ENCODE assay signal across 13 cellular contexts in genomic region chr5:123752576-123752975, GRCh38.
A peak's percentile ranks its signal among the peaks of the same experiment; 100 is the strongest.
DNase-seq lines count a peak whose midpoint lies in the region; ATAC-seq and TF ChIP-seq lines count a peak whose summit lies in the region.
"Had no signal": no experiment of that assay in that cellular context is flagged by ENCODE, and none has a peak within 500 bp of the region (broad histone marks: within the 10 kb centered on the region; RNA-seq: fewer than 3 reads in every experiment).

No MANE protein-coding gene starts in this region.

- no peaks in the 10 kb centered on the region for H3K27me3 ChIP-seq in adipocyte (replicated peaks; ENCODE audit: control insufficient read depth, insufficient read depth, low read length)
- H3K27me3 ChIP-seq in prostate gland (replicated peaks; ENCODE audit: insufficient read depth), result no peaks in the 10 kb centered on the region

- TF ChIP-seq CTCF in prostate gland (IDR thresholded peaks at IDR 0.05), result no peak

- H3K36me3 ChIP-seq in adipocyte (ENCODE audit: control insufficient read depth, insufficient read depth, low read length, severe bottlenecking), result no peaks in the 10 kb centered on the region
- H3K36me3 ChIP-seq in prostate gland, result no peaks in the 10 kb centered on the region

- DNase-seq in GM04503 (ENCODE audit: low read depth), result peak; percentile 86
- peak; percentile 79 for DNase-seq in adipocyte (ENCODE audit: low read depth)
- peak; percentile 6 for DNase-seq in globus pallidus (ENCODE audit: low spot score)
- no peak for DNase-seq in sciatic nerve (ENCODE audit: low spot score)
- no peak for DNase-seq in prostate gland (ENCODE audit: low spot score)
- no peak for DNase-seq in NCI-H2029 (lab: John Stamatoyannopoulos, UW)
- DNase-seq: activated naive CD4-positive, alpha-beta T cell treated with anti-CD3 and anti-CD28 coated beads for 36 hours; hippocampal formation; NCI-H2081; T-helper 9 cell had no signal

- H3K4me3 ChIP-seq in adipocyte (ENCODE audit: low read length), result peak overlapping the region; percentile 7
- no peak overlapping the region for H3K4me3 ChIP-seq in prostate gland

- intact Hi-C loops in sciatic nerve (cut with DNase I) (no loop called here), prostate gland (cut with DNase I) (no loop called here)

- TF ChIP-seq POLR2A in prostate gland (IDR thresholded peaks at IDR 0.05), result no peak

- ATAC-seq in sciatic nerve, result peak; percentile 94
- no peak for ATAC-seq in GM19328 (IDR thresholded peaks at IDR 0.05; ENCODE audit: unreplicated experiment)
- ATAC-seq in HG03108 (IDR thresholded peaks at IDR 0.05; ENCODE audit: unreplicated experiment), result no peak
- ATAC-seq: stimulated activated memory B cell treated with anti-CD40 and anti-IgM and Interleukin-4, amounts not matched to agents 10 μg/mL and 1 μg/mL and 100 μg/mL, for 72 hours had no signal

- H3K27ac ChIP-seq in prostate gland, result no peak overlapping the region

- H3K4me1 ChIP-seq in adipocyte (ENCODE audit: control insufficient read depth, insufficient read depth, low read length) (peaks cover 40% of the 10 kb centered on the region), prostate gland (replicated peaks) (no peaks in the 10 kb centered on the region)

- 78% methylated on average over 5 of the region's 5 CpGs for WGBS in prostate gland

- peak overlapping the region; percentile 55 for H3K9ac ChIP-seq in adipocyte (ENCODE audit: low read length)

- no peaks in the 10 kb centered on the region for H3K9me3 ChIP-seq in adipocyte (ENCODE audit: control insufficient read depth, low read length)
- no peaks in the 10 kb centered on the region for H3K9me3 ChIP-seq in prostate gland

Comparison
In these comparisons a context has a peak if more than half of its experiments do, and no peak if none do; other contexts are left out.
1. DNase-seq: peak in GM04503 (single experiment), adipocyte (single experiment) and globus pallidus (single experiment); none in sciatic nerve (single experiment), prostate gland (single experiment) and NCI-H2029 (single experiment).